In the genomic region with DNA sequence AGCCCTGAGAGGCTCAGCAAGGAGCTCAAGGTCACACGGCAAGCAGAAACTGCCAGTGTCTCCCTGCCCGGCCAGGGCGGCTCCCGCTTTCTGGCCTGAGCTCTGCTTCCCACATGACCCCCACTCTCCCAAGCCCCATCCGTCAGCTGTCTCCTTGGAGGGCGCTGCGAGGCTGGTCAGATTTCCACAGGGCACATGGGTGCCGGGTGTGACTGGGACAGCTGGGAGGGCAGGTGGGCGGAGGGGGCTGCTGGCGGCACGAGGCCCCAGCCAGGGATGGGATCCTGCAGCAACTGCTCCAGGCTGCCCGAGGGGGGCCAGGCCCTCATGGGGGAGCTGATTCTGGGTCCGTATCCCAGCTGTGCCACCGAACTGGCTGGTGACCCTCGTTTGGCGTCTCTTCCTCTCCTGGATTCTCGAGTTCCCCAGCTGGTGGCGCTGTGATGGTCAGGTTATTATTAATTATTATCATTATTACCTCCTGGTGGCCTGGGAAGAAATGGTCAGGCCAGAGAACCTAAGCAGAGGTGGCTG, we compare ENCODE assay signal across 13 cellular contexts. TPM values are rescaled to one million over a fixed set of nuclear protein-coding genes. Genes with fewer than 3 reads are reported as not detected.
DNase-seq lines count a peak whose midpoint lies in the region; ATAC-seq, FAIRE-seq and TF ChIP-seq lines count a peak whose summit lies in the region.
"Had no signal": no experiment of that assay in that cellular context is flagged by ENCODE, and none has a peak within 500 bp of the region (broad histone marks: within the 10 kb centered on the region; RNA-seq: fewer than 3 reads in every experiment).

No MANE protein-coding gene starts in this region.

- TF ChIP-seq CTCF in RWPE1 (conservative IDR thresholded peaks at IDR 0.05; ENCODE audit: low read depth) (no peak; the same call in 1 of the 2 replicates), fibroblast of villous mesenchyme (IDR thresholded peaks at IDR 0.05; ENCODE audit: insufficient read depth, low read depth, low read length) (peak; percentile 31)

- ATAC-seq in activated T-cell treated with anti-CD3 and anti-CD28 coated beads, Interleukin-2, amount 50 U/mL, for 72 hours (replicated peaks in 1 of 2): no peak
- ATAC-seq: stimulated activated memory B cell treated with anti-CD40 and anti-IgM and Interleukin-4, amounts not matched to agents 10 μg/mL and 1 μg/mL and 100 μg/mL, for 72 hours had no signal

- DNase-seq in SHP77 (lab: John Stamatoyannopoulos, UW) (peak; percentile 61 to 75), SHP77 treated with DMSO at 0.1 percent for 48 hours (lab: John Stamatoyannopoulos, UW) (no peak), RWPE1 (ENCODE audit: low spot score) (no peak), fibroblast of villous mesenchyme (ENCODE audit: low read depth) (no peak), GM19239 (ENCODE audit: insufficient read length, low spot score) (no peak)
- DNase-seq in stimulated activated CD8-positive, alpha-beta memory T cell treated with anti-CD3 and anti-CD28 coated beads, Interleukin-4, amount 100 ng/mL, for 48 hours: peak; percentile 31
- DNase-seq in activated naive CD8-positive, alpha-beta T cell treated with anti-CD3 and anti-CD28 coated beads for 36 hours: no peak
- no peak for DNase-seq in activated T-cell treated with anti-CD3 and anti-CD28 coated beads, Interleukin-2, amount 50 U/mL, for 72 hours
- DNase-seq: activated naive CD4-positive, alpha-beta T cell treated with anti-CD3 and anti-CD28 coated beads, Interleukin-2, amount 50 U/mL, for 16 hours had no signal

- no peak overlapping the region for H3K4me3 ChIP-seq in fibroblast of villous mesenchyme (ENCODE audit: low read depth, low read length)

- CTCF ChIA-PET in RWPE1 (lab: Yijun Ruan, JAX): interaction anchor here (0.6 to 18.3 kb wide), 13 partner anchors 9 to 78 kb away, joined by 3 to 761 read pairs (median 4); a partner anchor contains a TSS

- no peak overlapping the region for H3K4me3 Mint-ChIP-seq in activated naive CD8-positive, alpha-beta T cell treated with anti-CD3 and anti-CD28 coated beads for 36 hours
- H3K4me3 Mint-ChIP-seq in activated T-cell treated with anti-CD3 and anti-CD28 coated beads, Interleukin-2, amount 50 U/mL, for 72 hours: no peak overlapping the region
- H3K4me3 Mint-ChIP-seq: IgD-negative memory B cell; stimulated activated memory B cell treated with anti-CD40 and anti-IgM and Interleukin-4, amounts not matched to agents 10 μg/mL and 1 μg/mL and 100 μg/mL, for 72 hours had no signal

- H3K27ac Mint-ChIP-seq in activated naive CD8-positive, alpha-beta T cell treated with anti-CD3 and anti-CD28 coated beads for 36 hours: no peak overlapping the region
- H3K27ac Mint-ChIP-seq in activated T-cell treated with anti-CD3 and anti-CD28 coated beads, Interleukin-2, amount 50 U/mL, for 72 hours: no peak overlapping the region
- H3K27ac Mint-ChIP-seq: IgD-negative memory B cell; stimulated activated memory B cell treated with anti-CD40 and anti-IgM and Interleukin-4, amounts not matched to agents 10 μg/mL and 1 μg/mL and 100 μg/mL, for 72 hours had no signal

- H3K9me3 Mint-ChIP-seq in activated naive CD8-positive, alpha-beta T cell treated with anti-CD3 and anti-CD28 coated beads for 36 hours: no peaks in the 10 kb centered on the region
- H3K9me3 Mint-ChIP-seq in activated T-cell treated with anti-CD3 and anti-CD28 coated beads, Interleukin-2, amount 50 U/mL, for 72 hours: no peaks in the 10 kb centered on the region
- H3K9me3 Mint-ChIP-seq: IgD-negative memory B cell; stimulated activated memory B cell treated with anti-CD40 and anti-IgM and Interleukin-4, amounts not matched to agents 10 μg/mL and 1 μg/mL and 100 μg/mL, for 72 hours had no signal

- H3K36me3 Mint-ChIP-seq in activated naive CD8-positive, alpha-beta T cell treated with anti-CD3 and anti-CD28 coated beads for 36 hours: no peaks in the 10 kb centered on the region
- H3K36me3 Mint-ChIP-seq in activated T-cell treated with anti-CD3 and anti-CD28 coated beads, Interleukin-2, amount 50 U/mL, for 72 hours (ENCODE audit: insufficient read depth in 2 of 2): no peaks in the 10 kb centered on the region
- H3K36me3 Mint-ChIP-seq: IgD-negative memory B cell; stimulated activated memory B cell treated with anti-CD40 and anti-IgM and Interleukin-4, amounts not matched to agents 10 μg/mL and 1 μg/mL and 100 μg/mL, for 72 hours had no signal

- H3K27me3 Mint-ChIP-seq in activated naive CD8-positive, alpha-beta T cell treated with anti-CD3 and anti-CD28 coated beads for 36 hours: peaks cover 39% of the 10 kb centered on the region
- peaks cover 27% of the 10 kb centered on the region for H3K27me3 Mint-ChIP-seq in activated T-cell treated with anti-CD3 and anti-CD28 coated beads, Interleukin-2, amount 50 U/mL, for 72 hours (ENCODE audit: low read depth)

- FAIRE-seq in GM19239 (lab: Jason Lieb, UNC): no peak
- FAIRE-seq: endometrium had no signal

- POLR2A ChIA-PET in RWPE1 (lab: Yijun Ruan, JAX; ENCODE audit: low non-redundant PET): no interaction called here

- no peaks in the 10 kb centered on the region for H3K4me1 Mint-ChIP-seq in activated naive CD8-positive, alpha-beta T cell treated with anti-CD3 and anti-CD28 coated beads for 36 hours
- no peaks in the 10 kb centered on the region for H3K4me1 Mint-ChIP-seq in activated T-cell treated with anti-CD3 and anti-CD28 coated beads, Interleukin-2, amount 50 U/mL, for 72 hours (ENCODE audit: low read depth)
- H3K4me1 Mint-ChIP-seq: stimulated activated memory B cell treated with anti-CD40 and anti-IgM and Interleukin-4, amounts not matched to agents 10 μg/mL and 1 μg/mL and 100 μg/mL, for 72 hours had no signal

- H3K27ac ChIP-seq in RWPE1: peak overlapping the region; percentile 22

RNA-seq across cellular contexts. Expression of a gene that starts 12.9 kb away (rescaled TPM):
- total RNA-seq in fibroblast of villous mesenchyme: not detected in 2 replicates
- not detected for total RNA-seq in activated naive CD8-positive, alpha-beta T cell treated with anti-CD3 and anti-CD28 coated beads for 36 hours
- total RNA-seq in activated T-cell treated with anti-CD3 and anti-CD28 coated beads, Interleukin-2, amount 50 U/mL, for 72 hours: not detected
- total RNA-seq: lower leg skin had no signal

RNA-seq across cellular contexts. Expression of a gene that starts 21.4 kb away (rescaled TPM):
- total RNA-seq in fibroblast of villous mesenchyme: 1,727 and 1,986 TPM in 2 replicates
- 1,000 to 10,000 TPM; 2,220 to 2,231 TPM for total RNA-seq in activated naive CD8-positive, alpha-beta T cell treated with anti-CD3 and anti-CD28 coated beads for 36 hours
- 1,000 to 10,000 TPM; 1,754 to 1,822 TPM for total RNA-seq in activated T-cell treated with anti-CD3 and anti-CD28 coated beads, Interleukin-2, amount 50 U/mL, for 72 hours

RNA-seq across cellular contexts. Expression of a gene that starts 21.6 kb away (rescaled TPM):
- 14.2 TPM in 2 replicates for total RNA-seq in fibroblast of villous mesenchyme
- 100 to 1,000 TPM; 102 to 104 TPM for total RNA-seq in activated naive CD8-positive, alpha-beta T cell treated with anti-CD3 and anti-CD28 coated beads for 36 hours
- total RNA-seq in activated T-cell treated with anti-CD3 and anti-CD28 coated beads, Interleukin-2, amount 50 U/mL, for 72 hours: 100 to 1,000 TPM; 116 to 125 TPM

Comparison
In these comparisons a context has a peak if more than half of its experiments do, and no peak if none do; other contexts are left out.
1. DNase-seq: peak in SHP77 (2 of 2) and stimulated activated CD8-positive, alpha-beta memory T cell treated with anti-CD3 and anti-CD28 coated beads, Interleukin-4, amount 100 ng/mL, for 48 hours (single experiment); none in SHP77 treated with DMSO at 0.1 percent for 48 hours (single experiment), RWPE1 (single experiment), fibroblast of villous mesenchyme (single experiment), activated naive CD8-positive, alpha-beta T cell treated with anti-CD3 and anti-CD28 coated beads for 36 hours (single experiment), GM19239 (single experiment) and activated T-cell treated with anti-CD3 and anti-CD28 coated beads, Interleukin-2, amount 50 U/mL, for 72 hours (0 of 2).